8 cellular contexts compared by ENCODE assay signal in genomic region chr2:27323592-27324285, GRCh38. TPM values are rescaled to one million over a fixed set of nuclear protein-coding genes. Genes with fewer than 3 reads are reported as not detected.
A peak's percentile ranks its signal among the peaks of the same experiment; 100 is the strongest.
DNase-seq lines count a peak whose midpoint lies in the region; ATAC-seq lines count a peak whose summit lies in the region.

No MANE protein-coding gene starts in this region.

- H3K27ac ChIP-seq in iPS-18a (ENCODE audit: low read length), result peak overlapping the region; percentile 95

- ATAC-seq in stimulated activated memory B cell treated with anti-CD40 and anti-IgM and Interleukin-4, amounts not matched to agents 10 μg/mL and 1 μg/mL and 100 μg/mL, for 72 hours, result no peak

- peaks cover 6% of the 10 kb centered on the region for H3K4me1 ChIP-seq in iPS-18a (ENCODE audit: control insufficient read depth, low read depth, low read length)

- peaks cover 17% of the 10 kb centered on the region for H3K4me1 Mint-ChIP-seq in activated T-helper 2 cell treated with anti-CD3 and anti-CD28 coated beads, Interferon-gamma antibody, Interleukin-2, Interleukin-4, amounts not matched to agents 10 μg/mL and 5 μg/mL and 100 μg/mL, durations not matched to agents 14 hours and 24 hours and 36 hours (ENCODE audit: low read depth)
- peaks cover 22% of the 10 kb centered on the region for H3K4me1 Mint-ChIP-seq in stimulated activated memory B cell treated with anti-CD40 and anti-IgM and Interleukin-4, amounts not matched to agents 10 μg/mL and 1 μg/mL and 100 μg/mL, for 72 hours

- H3K36me3 ChIP-seq in iPS-18a (ENCODE audit: control insufficient read depth, low read depth, low read length), result peaks cover 30% of the 10 kb centered on the region

- H3K36me3 Mint-ChIP-seq in activated T-helper 2 cell treated with anti-CD3 and anti-CD28 coated beads, Interferon-gamma antibody, Interleukin-2, Interleukin-4, amounts not matched to agents 10 μg/mL and 5 μg/mL and 100 μg/mL, durations not matched to agents 14 hours and 24 hours and 36 hours (ENCODE audit: low read depth), result peaks cover 28% of the 10 kb centered on the region
- H3K36me3 Mint-ChIP-seq in stimulated activated memory B cell treated with anti-CD40 and anti-IgM and Interleukin-4, amounts not matched to agents 10 μg/mL and 1 μg/mL and 100 μg/mL, for 72 hours, result peaks cover 37% of the 10 kb centered on the region

- H3K4me3 ChIP-seq in iPS-18a (ENCODE audit: low read length), result peak overlapping the region; percentile 99

- no peaks in the 10 kb centered on the region for H3K27me3 Mint-ChIP-seq in activated T-helper 2 cell treated with anti-CD3 and anti-CD28 coated beads, Interferon-gamma antibody, Interleukin-2, Interleukin-4, amounts not matched to agents 10 μg/mL and 5 μg/mL and 100 μg/mL, durations not matched to agents 14 hours and 24 hours and 36 hours (ENCODE audit: low read depth)
- H3K27me3 Mint-ChIP-seq in stimulated activated memory B cell treated with anti-CD40 and anti-IgM and Interleukin-4, amounts not matched to agents 10 μg/mL and 1 μg/mL and 100 μg/mL, for 72 hours, result no peaks in the 10 kb centered on the region

- no peaks in the 10 kb centered on the region for H3K9me3 ChIP-seq in iPS-18a (ENCODE audit: control insufficient read depth, low read depth, low read length)

- peak; percentile 26 for DNase-seq in SIG-M5 treated with dmso at 0.1 percent for 504 hours (lab: John Stamatoyannopoulos, UW; ENCODE audit: unreplicated experiment)
- DNase-seq in SIG-M5 (lab: John Stamatoyannopoulos, UW), result no peak
- DNase-seq in activated T-helper 2 cell treated with anti-CD3 and anti-CD28 coated beads, Interferon-gamma antibody, Interleukin-2, Interleukin-4, amounts not matched to agents 10 μg/mL and 5 μg/mL and 100 μg/mL, durations not matched to agents 14 hours and 24 hours and 36 hours (ENCODE audit: low spot score), result no peak
- DNase-seq in NCI-H526 treated with DMSO at 0.1 percent for 48 hours (lab: John Stamatoyannopoulos, UW), result no peak
- no peak for DNase-seq in stimulated activated CD8-positive, alpha-beta memory T cell treated with anti-CD3 and anti-CD28 coated beads, Interleukin-4, amount 100 ng/mL, for 48 hours
- no peak for DNase-seq in hepatic stellate cell (ENCODE audit: low spot score)

- H3K27me3 ChIP-seq in iPS-18a (ENCODE audit: control insufficient read depth, insufficient read depth, low read length), result no peaks in the 10 kb centered on the region

- H3K9ac ChIP-seq in iPS-18a (ENCODE audit: low read length), result peak overlapping the region; percentile 98

- H3K9me3 Mint-ChIP-seq in activated T-helper 2 cell treated with anti-CD3 and anti-CD28 coated beads, Interferon-gamma antibody, Interleukin-2, Interleukin-4, amounts not matched to agents 10 μg/mL and 5 μg/mL and 100 μg/mL, durations not matched to agents 14 hours and 24 hours and 36 hours, result no peaks in the 10 kb centered on the region
- no peaks in the 10 kb centered on the region for H3K9me3 Mint-ChIP-seq in stimulated activated memory B cell treated with anti-CD40 and anti-IgM and Interleukin-4, amounts not matched to agents 10 μg/mL and 1 μg/mL and 100 μg/mL, for 72 hours

- peak overlapping the region; percentile 92 for H3K27ac Mint-ChIP-seq in activated T-helper 2 cell treated with anti-CD3 and anti-CD28 coated beads, Interferon-gamma antibody, Interleukin-2, Interleukin-4, amounts not matched to agents 10 μg/mL and 5 μg/mL and 100 μg/mL, durations not matched to agents 14 hours and 24 hours and 36 hours
- peak overlapping the region; percentile 99 for H3K27ac Mint-ChIP-seq in stimulated activated memory B cell treated with anti-CD40 and anti-IgM and Interleukin-4, amounts not matched to agents 10 μg/mL and 1 μg/mL and 100 μg/mL, for 72 hours

- peak overlapping the region; percentile 99 for H3K4me3 Mint-ChIP-seq in activated T-helper 2 cell treated with anti-CD3 and anti-CD28 coated beads, Interferon-gamma antibody, Interleukin-2, Interleukin-4, amounts not matched to agents 10 μg/mL and 5 μg/mL and 100 μg/mL, durations not matched to agents 14 hours and 24 hours and 36 hours (ENCODE audit: low read depth)
- H3K4me3 Mint-ChIP-seq in stimulated activated memory B cell treated with anti-CD40 and anti-IgM and Interleukin-4, amounts not matched to agents 10 μg/mL and 1 μg/mL and 100 μg/mL, for 72 hours, result peak overlapping the region; percentile 97

- intact Hi-C loops in activated T-helper 2 cell treated with anti-CD3 and anti-CD28 coated beads, Interferon-gamma antibody, Interleukin-2, Interleukin-4, amounts not matched to agents 10 μg/mL and 5 μg/mL and 100 μg/mL, durations not matched to agents 14 hours and 24 hours and 36 hours (cut with micrococcal nuclease), result loop anchor here (2.0 kb wide), 2 partner anchors 33 to 47 kb away; partner anchors contain the start of genes EIF2B4, GTF3C2 and SNX17

RNA-seq across cellular contexts. Expression of gene MPV17, which starts 0.8 kb away (rescaled TPM):
- 80.4 and 82.6 TPM in 2 replicates for total RNA-seq in activated T-helper 2 cell treated with anti-CD3 and anti-CD28 coated beads, Interferon-gamma antibody, Interleukin-2, Interleukin-4, amounts not matched to agents 10 μg/mL and 5 μg/mL and 100 μg/mL, durations not matched to agents 14 hours and 24 hours and 36 hours

RNA-seq across cellular contexts. Expression of gene UCN, which starts 15.5 kb away (rescaled TPM):
- 0.94 and 1.3 TPM in 2 replicates for total RNA-seq in activated T-helper 2 cell treated with anti-CD3 and anti-CD28 coated beads, Interferon-gamma antibody, Interleukin-2, Interleukin-4, amounts not matched to agents 10 μg/mL and 5 μg/mL and 100 μg/mL, durations not matched to agents 14 hours and 24 hours and 36 hours

RNA-seq across cellular contexts. Expression of gene GTF3C2, which starts 32.8 kb away (rescaled TPM):
- 65.8 and 66.9 TPM in 2 replicates for total RNA-seq in activated T-helper 2 cell treated with anti-CD3 and anti-CD28 coated beads, Interferon-gamma antibody, Interleukin-2, Interleukin-4, amounts not matched to agents 10 μg/mL and 5 μg/mL and 100 μg/mL, durations not matched to agents 14 hours and 24 hours and 36 hours

RNA-seq across cellular contexts. Expression of gene TRIM54, which starts 41.5 kb away (rescaled TPM):
- 0.21 and 0.25 TPM in 2 replicates for total RNA-seq in activated T-helper 2 cell treated with anti-CD3 and anti-CD28 coated beads, Interferon-gamma antibody, Interleukin-2, Interleukin-4, amounts not matched to agents 10 μg/mL and 5 μg/mL and 100 μg/mL, durations not matched to agents 14 hours and 24 hours and 36 hours

RNA-seq across cellular contexts. Expression of gene EIF2B4, which starts 46.4 kb away (rescaled TPM):
- 43.4 and 44.8 TPM in 2 replicates for total RNA-seq in activated T-helper 2 cell treated with anti-CD3 and anti-CD28 coated beads, Interferon-gamma antibody, Interleukin-2, Interleukin-4, amounts not matched to agents 10 μg/mL and 5 μg/mL and 100 μg/mL, durations not matched to agents 14 hours and 24 hours and 36 hours
